Comparison of ENCODE assay signal across 14 cellular contexts in genomic region chr17:16449121-16449570, GRCh38. TPM values are rescaled to one million over a fixed set of nuclear protein-coding genes. Genes with fewer than 3 reads are reported as not detected.
DNase-seq lines count a peak whose midpoint lies in the region; ATAC-seq and TF ChIP-seq lines count a peak whose summit lies in the region.
"Had no signal": no experiment of that assay in that cellular context is flagged by ENCODE, and none has a peak within 500 bp of the region (broad histone marks: within the 10 kb centered on the region; RNA-seq: fewer than 3 reads in every experiment).

No MANE protein-coding gene starts in this region.

- H3K36me3 Mint-ChIP-seq in MCF 10A (ENCODE audit: insufficient read depth, unreplicated experiment), result peaks cover 79% of the 10 kb centered on the region

- no TSS peak for BruUV-seq in MCF 10A (replicated peaks; lab: Mats Ljungman, UMichigan)

- no peaks in the 10 kb centered on the region for H3K36me3 ChIP-seq in breast epithelium
- H3K36me3 ChIP-seq: pancreas had no signal

- POLR2A ChIA-PET in MCF 10A (lab: Yijun Ruan, JAX), result interaction anchor here (0.7 to 1.3 kb wide), 3 partner anchors 9 to 71 kb away, joined by 4 read pairs; no protein-coding TSS in a partner anchor

- TF ChIP-seq CTCF in MCF 10A (IDR thresholded peaks at IDR 0.05; ENCODE audit: unreplicated experiment) (no peak), breast epithelium (IDR thresholded peaks at IDR 0.05) (no peak), epithelial cell of esophagus (IDR thresholded peaks at IDR 0.05; ENCODE audit: insufficient read depth, low read depth, low read length, missing control alignments) (no peak)

- H3K4me1 Mint-ChIP-seq in MCF 10A (ENCODE audit: insufficient read depth, unreplicated experiment), result no peaks in the 10 kb centered on the region
- H3K4me1 Mint-ChIP-seq in stimulated activated naive CD8-positive, alpha-beta T cell treated with anti-CD3 and anti-CD28 coated beads, Interleukin-15, amount 100 ng/mL, for 72 hours, result peaks cover 76% of the 10 kb centered on the region

- H3K9me3 ChIP-seq in breast epithelium, result no peaks in the 10 kb centered on the region
- H3K9me3 ChIP-seq: pancreas, SJCRH30 had no signal

- H3K9me3 Mint-ChIP-seq in MCF 10A (ENCODE audit: unreplicated experiment), result no peaks in the 10 kb centered on the region
- H3K9me3 Mint-ChIP-seq in stimulated activated naive CD8-positive, alpha-beta T cell treated with anti-CD3 and anti-CD28 coated beads, Interleukin-15, amount 100 ng/mL, for 72 hours, result no peaks in the 10 kb centered on the region
- H3K9me3 Mint-ChIP-seq: memory B cell had no signal

- no peaks in the 10 kb centered on the region for H3K4me1 ChIP-seq in breast epithelium
- H3K4me1 ChIP-seq: SJCRH30 had no signal

- H3K4me3 ChIP-seq in breast epithelium, result no peak overlapping the region
- H3K4me3 ChIP-seq in epithelial cell of esophagus (ENCODE audit: low read length), result no peak overlapping the region
- H3K4me3 ChIP-seq: pancreas, SJCRH30 had no signal

- TF ChIP-seq POLR2A in breast epithelium (IDR thresholded peaks at IDR 0.05), result no peak

- peak; percentile 72 for ATAC-seq in stimulated activated naive CD8-positive, alpha-beta T cell treated with anti-CD3 and anti-CD28 coated beads, Interleukin-15, amount 100 ng/mL, for 72 hours
- no peak for ATAC-seq in GM21423 (IDR thresholded peaks at IDR 0.05; ENCODE audit: unreplicated experiment)
- ATAC-seq: pancreas had no signal

- DNase-seq in MCF 10A (ENCODE audit: unreplicated experiment) (peak; percentile 41), breast epithelium (ENCODE audit: low spot score in 2 of 2) (no peak), SK-MEL-5 (ENCODE audit: low read depth, low spot score) (peak; percentile 94), epithelial cell of esophagus (ENCODE audit: low read depth) (peak; percentile 61), dermis blood vessel endothelial cell (no peak), SKM-1 (lab: John Stamatoyannopoulos, UW; ENCODE audit: unreplicated experiment) (no peak)
- DNase-seq in stimulated activated naive CD8-positive, alpha-beta T cell treated with anti-CD3 and anti-CD28 coated beads, Interleukin-15, amount 100 ng/mL, for 72 hours, result no peak
- DNase-seq: DMS79 treated with DMSO at 0.1 percent for 48 hours, NCI-H510A treated with DMSO at 0.1 percent for 48 hours, SJCRH30 had no signal

- intact Hi-C loops in MCF 10A (cut with micrococcal nuclease) (no loop called here), breast epithelium (cut with DNase I; ENCODE audit: low total_unique reads) (no loop called here)

- H3K27ac Mint-ChIP-seq in MCF 10A (ENCODE audit: low read depth, unreplicated experiment), result no peak overlapping the region
- no peak overlapping the region for H3K27ac Mint-ChIP-seq in stimulated activated naive CD8-positive, alpha-beta T cell treated with anti-CD3 and anti-CD28 coated beads, Interleukin-15, amount 100 ng/mL, for 72 hours
- H3K27ac Mint-ChIP-seq: memory B cell had no signal

- no peak overlapping the region for H3K27ac ChIP-seq in breast epithelium
- H3K27ac ChIP-seq: pancreas, SJCRH30, VCaP had no signal

- no peaks in the 10 kb centered on the region for H3K27me3 Mint-ChIP-seq in MCF 10A (ENCODE audit: insufficient read depth, unreplicated experiment)
- no peaks in the 10 kb centered on the region for H3K27me3 Mint-ChIP-seq in stimulated activated naive CD8-positive, alpha-beta T cell treated with anti-CD3 and anti-CD28 coated beads, Interleukin-15, amount 100 ng/mL, for 72 hours
- H3K27me3 Mint-ChIP-seq: memory B cell had no signal

- H3K4me3 Mint-ChIP-seq in MCF 10A (ENCODE audit: unreplicated experiment), result no peak overlapping the region
- H3K4me3 Mint-ChIP-seq in stimulated activated naive CD8-positive, alpha-beta T cell treated with anti-CD3 and anti-CD28 coated beads, Interleukin-15, amount 100 ng/mL, for 72 hours, result no peak overlapping the region
- H3K4me3 Mint-ChIP-seq: memory B cell had no signal

- CTCF ChIA-PET in MCF 10A (lab: Yijun Ruan, JAX), result no interaction called here

- H3K27me3 ChIP-seq in breast epithelium, result no peaks in the 10 kb centered on the region
- H3K27me3 ChIP-seq: pancreas, SJCRH30 had no signal

- in situ Hi-C loops in SK-MEL-5 (cut with HindIII; ENCODE audit: low pct_unique_long_range_greater_than_20kb, low sequenced_read_pairs), result no loop called here

RNA-seq across cellular contexts. Expression of gene TRPV2, which starts 33.8 kb away (rescaled TPM):
- not detected in 2 replicates for total RNA-seq in MCF 10A (2022)
- 10 to 100 TPM in 2 of 3 donors, 1 to 10 TPM in 1; 6.6 to 14.2 (median 11.3) TPM for total RNA-seq in breast epithelium
- total RNA-seq in SK-MEL-5 (2014; rRNA removed; shearing (Covaris generic)), result 208 and 236 TPM in 2 replicates
- 191 and 204 TPM in 2 replicates for polyA plus RNA-seq in SK-MEL-5 (2015; cell fraction: cytosol; rRNA removed)
- 139 and 188 TPM in 2 replicates for polyA plus RNA-seq in SK-MEL-5 (2015; cell fraction: nucleus; rRNA removed)
- 40.0 and 48.8 TPM in 2 replicates for total RNA-seq in dermis blood vessel endothelial cell

RNA-seq across cellular contexts. Expression of gene LRRC75A, which starts 42.8 kb away (rescaled TPM):
- total RNA-seq in MCF 10A (2022) (0.29 and 0.30 TPM in 2 replicates), breast epithelium (1 to 10 TPM; 1.5 to 3.3 (median 1.6) TPM), dermis blood vessel endothelial cell (2.6 and 4.5 TPM in 2 replicates)
- 5.1 and 5.3 TPM in 2 replicates for total RNA-seq in SK-MEL-5 (2014; rRNA removed; shearing (Covaris generic))
- 3.1 and 6.2 TPM in 2 replicates for polyA plus RNA-seq in SK-MEL-5 (2015; cell fraction: cytosol; rRNA removed)
- polyA plus RNA-seq in SK-MEL-5 (2015; cell fraction: nucleus; rRNA removed), result 5.9 and 7.4 TPM in 2 replicates

Comparison
In these comparisons a context has a peak if more than half of its experiments do, and no peak if none do; other contexts are left out.
1. DNase-seq: peak in MCF 10A (single experiment), SK-MEL-5 (single experiment) and epithelial cell of esophagus (single experiment); none in breast epithelium (0 of 2), stimulated activated naive CD8-positive, alpha-beta T cell treated with anti-CD3 and anti-CD28 coated beads, Interleukin-15, amount 100 ng/mL, for 72 hours (0 of 2), dermis blood vessel endothelial cell (single experiment) and SKM-1 (single experiment).